Comparison of ENCODE assay signal across 28 cellular contexts in genomic region chr17:7700510-7700909, GRCh38. TPM values are rescaled to one million over a fixed set of nuclear protein-coding genes. Genes with fewer than 3 reads are reported as not detected.
"Had no signal": no experiment of that assay in that cellular context is flagged by ENCODE, and none has a peak within 500 bp of the region (broad histone marks: within the 10 kb centered on the region; RNA-seq: fewer than 3 reads in every experiment).

No MANE protein-coding gene starts in this region.

- H3K4me3 Mint-ChIP-seq: naive thymus-derived CD8-positive, alpha-beta T cell; nephron; stimulated activated memory B cell treated with anti-CD40 and anti-IgM and Interleukin-4, amounts not matched to agents 10 μg/mL and 1 μg/mL and 100 μg/mL, for 72 hours had no signal

- DNase-seq: hippocampal formation; kidney glomerular epithelial cell; left colon; left lung; lower lobe of right lung; mammary epithelial cell; mesenchymal stem cell; naive thymus-derived CD8-positive, alpha-beta T cell; ovary; right lobe of liver; stimulated activated CD4-positive, alpha-beta T cell treated with anti-CD3 and anti-CD28 coated beads, Interleukin-1b, Interleukin-23, amount 100 ng/mL, for 48 hours; stimulated activated CD4-positive, alpha-beta T cell treated with anti-CD3 and anti-CD28 coated beads, Interleukin-2, amount 100 ng/mL, for 48 hours; stimulated activated CD4-positive, alpha-beta T cell treated with anti-CD3 and anti-CD28 coated beads, Interleukin-4, amount 100 ng/mL, for 4 hours; stimulated activated CD8-positive, alpha-beta memory T cell treated with anti-CD3 and anti-CD28 coated beads, Interleukin-4, amount 100 ng/mL, for 48 hours; stimulated activated naive CD8-positive, alpha-beta T cell treated with anti-CD3 and anti-CD28 coated beads, Interleukin-15, Interleukin-2, amounts not matched to agents 100 U/mL and 50 U/mL, for 24 hours; stomach; testis; thyroid gland; transverse colon; upper lobe of left lung had no signal

- H3K4me1 ChIP-seq: right lobe of liver had no signal

- H3K27me3 Mint-ChIP-seq: progenitor cell of endocrine pancreas had no signal

- H3K36me3 ChIP-seq: ovary had no signal

- ATAC-seq: left colon; left lung; lower lobe of right lung; naive thymus-derived CD8-positive, alpha-beta T cell; right lobe of liver; stimulated activated memory B cell treated with anti-CD40 and anti-IgM and Interleukin-4, amounts not matched to agents 10 μg/mL and 1 μg/mL and 100 μg/mL, for 72 hours; stimulated activated naive CD8-positive, alpha-beta T cell treated with anti-CD3 and anti-CD28 coated beads, Interleukin-15, Interleukin-2, amounts not matched to agents 100 U/mL and 50 U/mL, for 24 hours had no signal

- H3K27me3 ChIP-seq: ovary, right lobe of liver, testis had no signal

- FAIRE-seq: keratinocyte had no signal

- H3K4me2 ChIP-seq: smooth muscle cell had no signal

- H3K9me3 ChIP-seq: left lung, lower lobe of right lung, ovary, right atrium auricular region, right lobe of liver, stomach, testis, thyroid gland, transverse colon, upper lobe of left lung, vagina had no signal

- H3K27ac ChIP-seq: left lung, lower lobe of right lung, ovary, right atrium auricular region, right lobe of liver, stomach, testis, thyroid gland, transverse colon, upper lobe of left lung, vagina had no signal

- H3K4me3 ChIP-seq: left lung, lower lobe of right lung, ovary, right atrium auricular region, right lobe of liver, smooth muscle cell, stomach, testis, thyroid gland, transverse colon, upper lobe of left lung, vagina had no signal

- H3K9me3 Mint-ChIP-seq: naive thymus-derived CD8-positive, alpha-beta T cell; nephron; stimulated activated memory B cell treated with anti-CD40 and anti-IgM and Interleukin-4, amounts not matched to agents 10 μg/mL and 1 μg/mL and 100 μg/mL, for 72 hours had no signal

- H3K27ac Mint-ChIP-seq: naive thymus-derived CD8-positive, alpha-beta T cell; nephron; progenitor cell of endocrine pancreas; stimulated activated memory B cell treated with anti-CD40 and anti-IgM and Interleukin-4, amounts not matched to agents 10 μg/mL and 1 μg/mL and 100 μg/mL, for 72 hours had no signal

RNA-seq across cellular contexts. Expression of gene EFNB3, which starts 4.5 kb away (rescaled TPM):
- total RNA-seq: naive thymus-derived CD8-positive, alpha-beta T cell had no signal
- polyA plus RNA-seq: naive thymus-derived CD8-positive, alpha-beta T cell had no signal

RNA-seq across cellular contexts. Expression of gene DNAH2, which starts 17.0 kb away (rescaled TPM):
- total RNA-seq: naive thymus-derived CD8-positive, alpha-beta T cell; smooth muscle cell had no signal
- polyA plus RNA-seq: naive thymus-derived CD8-positive, alpha-beta T cell; smooth muscle cell had no signal

RNA-seq across cellular contexts. Expression of gene ATP1B2, which starts 49.8 kb away (rescaled TPM):
- total RNA-seq: mammary epithelial cell, pulmonary artery endothelial cell had no signal
- polyA plus RNA-seq: keratinocyte, mammary epithelial cell had no signal
